In genomic region chr19:19997656-19998268, GRCh38 we compare ENCODE assay signal across 8 cellular contexts. TPM values are rescaled to one million over a fixed set of nuclear protein-coding genes. Genes with fewer than 3 reads are reported as not detected.
A peak's percentile ranks its signal among the peaks of the same experiment; 100 is the strongest.
DNase-seq lines count a peak whose midpoint lies in the region; ATAC-seq and TF ChIP-seq lines count a peak whose summit lies in the region.

No MANE protein-coding gene starts in this region.

- no peaks in the 10 kb centered on the region for H3K4me1 Mint-ChIP-seq in activated CD8-positive, alpha-beta T cell treated with anti-CD3 and anti-CD28 coated beads, Interleukin-2, amount 10 ng/mL, durations not matched to agents 7 days and 5 days (ENCODE audit: low read depth)

- peaks cover 34% of the 10 kb centered on the region for H3K9me3 Mint-ChIP-seq in activated CD8-positive, alpha-beta T cell treated with anti-CD3 and anti-CD28 coated beads, Interleukin-2, amount 10 ng/mL, durations not matched to agents 7 days and 5 days (ENCODE audit: insufficient read depth)

- H3K4me1 ChIP-seq in gastroesophageal sphincter: no peaks in the 10 kb centered on the region

- H3K27me3 ChIP-seq in gastroesophageal sphincter: no peaks in the 10 kb centered on the region

- TF ChIP-seq POLR2A in gastroesophageal sphincter (IDR thresholded peaks at IDR 0.05): no peak

- no peak overlapping the region for H3K27ac ChIP-seq in gastroesophageal sphincter

- H3K36me3 ChIP-seq in gastroesophageal sphincter: no peaks in the 10 kb centered on the region

- no peak for TF ChIP-seq EP300 in gastroesophageal sphincter (IDR thresholded peaks at IDR 0.05)

- no peaks in the 10 kb centered on the region for H3K27me3 Mint-ChIP-seq in activated CD8-positive, alpha-beta T cell treated with anti-CD3 and anti-CD28 coated beads, Interleukin-2, amount 10 ng/mL, durations not matched to agents 7 days and 5 days (ENCODE audit: low read depth)

- DNase-seq in activated CD4-positive, CD25-positive, alpha-beta regulatory T cell (lab: John Stamatoyannopoulos, UW): peak in 3 of 4 experiments; percentile 5 to 10 (median 6)
- peak; percentile 34 for DNase-seq in activated CD8-positive, alpha-beta T cell treated with anti-CD3 and anti-CD28 coated beads, Interleukin-2, amount 10 ng/mL, durations not matched to agents 7 days and 5 days
- DNase-seq in stimulated activated CD4-positive, alpha-beta T cell treated with anti-CD3 and anti-CD28 coated beads, Interleukin-12 subunit alpha, Interleukin-12 subunit beta, amount 100 ng/mL, for 4 hours: peak; percentile 27
- no peak for DNase-seq in kidney glomerular epithelial cell (lab: John Stamatoyannopoulos, UW)
- no peak for DNase-seq in GM19240 (ENCODE audit: insufficient read length, low spot score)

- H3K4me3 Mint-ChIP-seq in activated CD8-positive, alpha-beta T cell treated with anti-CD3 and anti-CD28 coated beads, Interleukin-2, amount 10 ng/mL, durations not matched to agents 7 days and 5 days: no peak overlapping the region

- POLR2A ChIA-PET in activated CD8-positive, alpha-beta T cell treated with anti-CD3 and anti-CD28 coated beads, Interleukin-2, amount 10 ng/mL, durations not matched to agents 7 days and 5 days (lab: Charles Lee): interaction anchor here (0.7 to 1.2 kb wide), 2 partner anchors 97 to 169 kb away, joined by 3 to 5 read pairs; partner anchors contain the start of genes ZNF486 and ZNF93

- peak; percentile 41 to 88 (median 52) for TF ChIP-seq CTCF in gastroesophageal sphincter (IDR thresholded peaks at IDR 0.05)

- WGBS in gastroesophageal sphincter (ENCODE audit: low coverage in 1 of 2), 2 donors: 56 to 79% methylated on average over 3 to 5 of the region's 7 CpGs

- CTCF ChIA-PET in activated CD8-positive, alpha-beta T cell treated with anti-CD3 and anti-CD28 coated beads, Interleukin-2, amount 10 ng/mL, durations not matched to agents 7 days and 5 days (lab: Charles Lee): interaction anchor here (0.9 to 1.5 kb wide), 4 partner anchors 8 to 411 kb away, joined by 3 to 4 read pairs (median 4); no protein-coding TSS in a partner anchor

- ATAC-seq in activated CD4-positive, CD25-positive, alpha-beta regulatory T cell treated with anti-CD3 and anti-CD28 coated beads, Interleukin-2, amount 50 U/mL, for 24 hours: no peak
- ATAC-seq in activated CD8-positive, alpha-beta T cell treated with anti-CD3 and anti-CD28 coated beads, Interleukin-2, amount 10 ng/mL, durations not matched to agents 7 days and 5 days: no peak
- no peak for ATAC-seq in gastroesophageal sphincter
- no peak for ATAC-seq in GM19395 (IDR thresholded peaks at IDR 0.05; ENCODE audit: unreplicated experiment)

- peaks cover 0 to 7% (median 0%) of the 10 kb centered on the region in 3 donors for H3K9me3 ChIP-seq in gastroesophageal sphincter

- peaks cover 7% of the 10 kb centered on the region for H3K36me3 Mint-ChIP-seq in activated CD8-positive, alpha-beta T cell treated with anti-CD3 and anti-CD28 coated beads, Interleukin-2, amount 10 ng/mL, durations not matched to agents 7 days and 5 days (ENCODE audit: low read depth)

- H3K27ac Mint-ChIP-seq in activated CD8-positive, alpha-beta T cell treated with anti-CD3 and anti-CD28 coated beads, Interleukin-2, amount 10 ng/mL, durations not matched to agents 7 days and 5 days: no peak overlapping the region

- no peak overlapping the region for H3K4me3 ChIP-seq in gastroesophageal sphincter

RNA-seq across cellular contexts. Expression of gene ZNF682, which starts 41.5 kb away (rescaled TPM):
- total RNA-seq in activated CD8-positive, alpha-beta T cell treated with anti-CD3 and anti-CD28 coated beads, Interleukin-2, amount 10 ng/mL, durations not matched to agents 7 days and 5 days: 10 to 100 TPM; 10.9 to 13.6 TPM
- total RNA-seq in gastroesophageal sphincter: 1 to 10 TPM; 1.6 to 5.9 (median 3.8) TPM

Comparison
In these comparisons a context has a peak if more than half of its experiments do, and no peak if none do; other contexts are left out.
1. DNase-seq: peak in activated CD4-positive, CD25-positive, alpha-beta regulatory T cell (3 of 4), activated CD8-positive, alpha-beta T cell treated with anti-CD3 and anti-CD28 coated beads, Interleukin-2, amount 10 ng/mL, durations not matched to agents 7 days and 5 days (single experiment) and stimulated activated CD4-positive, alpha-beta T cell treated with anti-CD3 and anti-CD28 coated beads, Interleukin-12 subunit alpha, Interleukin-12 subunit beta, amount 100 ng/mL, for 4 hours (single experiment); none in kidney glomerular epithelial cell (single experiment) and GM19240 (single experiment).